9 cellular contexts compared by ENCODE assay signal in the genomic region with DNA sequence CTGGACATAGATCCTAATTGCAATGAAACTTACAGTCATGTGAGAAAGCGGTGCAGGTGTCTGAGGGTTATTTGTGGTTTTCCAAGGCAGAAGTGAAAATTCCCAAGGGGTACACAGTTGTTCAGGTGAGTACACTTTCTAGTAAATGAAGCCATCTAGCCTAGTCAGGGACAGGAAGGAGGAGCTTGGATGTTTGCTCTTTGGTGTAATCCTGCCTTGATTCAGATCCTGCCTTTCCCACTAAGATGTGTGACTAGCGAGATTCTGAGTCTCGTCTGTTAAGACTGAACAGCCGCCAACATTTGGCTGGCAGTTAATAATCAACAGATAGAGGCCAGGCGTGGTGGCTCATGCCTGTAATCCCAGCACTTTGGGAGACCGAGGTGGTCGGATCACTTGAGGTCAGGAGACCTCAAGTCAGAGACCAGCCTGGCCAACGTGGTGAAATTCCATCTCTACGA. TPM values are rescaled to one million over a fixed set of nuclear protein-coding genes. Genes with fewer than 3 reads are reported as not detected.
DNase-seq lines count a peak whose midpoint lies in the region; ATAC-seq, FAIRE-seq and TF ChIP-seq lines count a peak whose summit lies in the region.
"Had no signal": no experiment of that assay in that cellular context is flagged by ENCODE, and none has a peak within 500 bp of the region (broad histone marks: within the 10 kb centered on the region; RNA-seq: fewer than 3 reads in every experiment).

No MANE protein-coding gene starts in this region.

- H3K27me3 Mint-ChIP-seq in mesothelial cell of epicardium (ENCODE audit: low read depth): no peaks in the 10 kb centered on the region

- H3K36me3 ChIP-seq in ACC112 (ENCODE audit: insufficient read depth, low read length): peaks cover 39% of the 10 kb centered on the region
- peaks cover 72% of the 10 kb centered on the region for H3K36me3 ChIP-seq in K562 (ENCODE audit: control insufficient read depth, insufficient read depth, low read length)

- H3K36me3 Mint-ChIP-seq in mesothelial cell of epicardium: peaks cover 30% of the 10 kb centered on the region

- TF ChIP-seq POLR2A in K562 (conservative IDR thresholded peaks at IDR 0.05): 0 out of 2 replicates have a peak, but pooled peaks have one; percentile 49

- 2% methylated on average over 9 of the region's 9 CpGs for WGBS in K562 (ENCODE audit: insufficient coverage, low coverage, missing lambda C conversion rate)

- FAIRE-seq in K562 (lab: Jason Lieb, UNC): no peak

- H3K4me3 Mint-ChIP-seq in mesothelial cell of epicardium: peak overlapping the region; percentile 100

- intact Hi-C loops in K562 (cut with micrococcal nuclease): no loop called here
- intact Hi-C loops in head of caudate nucleus (cut with DNase I): no loop called here
- intact Hi-C loops in cardiac septum (cut with DNase I): loop anchor here (5.0 to 10.0 kb wide), 2 partner anchors 41 to 242 kb away; a partner anchor contains a TSS

- H3K4me2 ChIP-seq in K562 (ENCODE audit: insufficient read depth, low read length): peak overlapping the region; percentile 89

- H3K9me1 ChIP-seq in K562 (ENCODE audit: control insufficient read depth, insufficient read depth, low read length): peaks cover 11% of the 10 kb centered on the region

- H3K4me1 Mint-ChIP-seq in mesothelial cell of epicardium: peaks cover 56% of the 10 kb centered on the region

- DNase-seq in HFF-Myc (ENCODE audit: extremely low read depth, low read depth): no peak
- no peak for DNase-seq in K562 (ENCODE audit: extremely low read depth in 1 of 4, low spot score in 3 of 4)
- no peak for DNase-seq in mesothelial cell of epicardium (ENCODE audit: low spot score in 2 of 2, unreplicated experiment in 2 of 2)
- no peak for DNase-seq in head of caudate nucleus
- no peak for DNase-seq in cardiac septum (ENCODE audit: low spot score)
- no peak for DNase-seq in retina
- DNase-seq: occipital lobe had no signal

- no peaks in the 10 kb centered on the region for H3K9me3 Mint-ChIP-seq in mesothelial cell of epicardium

- no peak for TF ChIP-seq EP300 in K562 (IDR thresholded peaks at IDR 0.05; ENCODE audit: low read length)

- in situ Hi-C loops in K562 (cut with MboI): no loop called here

- H2AFZ ChIP-seq in ACC112 (ENCODE audit: low read length, unreplicated experiment) (no peak overlapping the region), K562 (ENCODE audit: low read depth, low read length) (no peak overlapping the region)

- CTCF ChIA-PET in K562 (lab: Yijun Ruan, JAX; ENCODE audit: low intra/inter-chr PET ratio): no interaction called here

- BruUV-seq in K562 (replicated peaks; lab: Mats Ljungman, UMichigan): no TSS peak

- ATAC-seq in K562 (no peak), GM18520 (IDR thresholded peaks at IDR 0.05; ENCODE audit: unreplicated experiment) (no peak)

- TF ChIP-seq RAD21 in K562 (CRISPR knock-in tag; conservative IDR thresholded peaks at IDR 0.05 in 1 of 2, IDR thresholded peaks at IDR 0.05 in 1 of 2): no peak

- peaks cover 37% of the 10 kb centered on the region for H3K4me1 ChIP-seq in ACC112 (ENCODE audit: control insufficient read depth, insufficient read depth, low read length, unreplicated experiment)
- peaks cover 42 to 51% of the 10 kb centered on the region in 2 experiments for H3K4me1 ChIP-seq in K562 (replicated peaks in 1 of 2; ENCODE audit: control insufficient read depth in 2 of 2, insufficient read depth in 2 of 2, low read length in 2 of 2)

- peak overlapping the region; percentile 93 for H3K4me3 ChIP-seq in ACC112 (ENCODE audit: low read depth, low read length)
- H3K4me3 ChIP-seq in HFF-Myc (replicated peaks; ENCODE audit: low read depth, low read length): peak overlapping the region; percentile 97
- H3K4me3 ChIP-seq in K562: peak overlapping the region; percentile 68

- H3K79me2 ChIP-seq in ACC112 (ENCODE audit: control insufficient read depth, insufficient read depth, low read length, unreplicated experiment) (peaks cover 62% of the 10 kb centered on the region), K562 (ENCODE audit: control insufficient read depth, insufficient read depth, low read length) (peaks cover 78% of the 10 kb centered on the region)

- H3K27ac ChIP-seq in ACC112 (ENCODE audit: low read depth, low read length) (no peak overlapping the region), K562 (ENCODE audit: extremely low read depth, low read depth, low read length) (peak overlapping the region; percentile 70)

- peak overlapping the region; percentile 98 to 99 for H3K9ac ChIP-seq in K562 (ENCODE audit: insufficient read depth in 1 of 2, low read depth in 2 of 2, low read length in 2 of 2)

- peaks cover 72% of the 10 kb centered on the region for H4K20me1 ChIP-seq in K562 (replicated peaks; ENCODE audit: control insufficient read depth, insufficient read depth, low read length)

- no peaks in the 10 kb centered on the region for H3K27me3 ChIP-seq in ACC112 (ENCODE audit: insufficient read depth, low read length)
- no peaks in the 10 kb centered on the region for H3K27me3 ChIP-seq in K562 (ENCODE audit: control insufficient read depth in 2 of 2, insufficient read depth in 2 of 2, low read length in 2 of 2)

- peak overlapping the region; percentile 56 for H3K27ac Mint-ChIP-seq in mesothelial cell of epicardium

- POLR2A ChIA-PET in K562 (lab: Yijun Ruan, JAX): interaction anchor here (0.8 to 5.3 kb wide), 5 partner anchors 8 to 88 kb away, joined by 4 to 206 read pairs (median 19); a partner anchor contains a TSS

- no peaks in the 10 kb centered on the region for H3K9me3 ChIP-seq in K562 (replicated peaks; ENCODE audit: control insufficient read depth, insufficient read depth, low read depth, low read length)

- TF ChIP-seq CTCF in HFF-Myc (IDR thresholded peaks at IDR 0.05; ENCODE audit: low read depth, low read length, missing control alignments) (no peak), K562 (IDR thresholded peaks at IDR 0.05 in 2 of 3, conservative IDR thresholded peaks at IDR 0.05 in 1 of 3; ENCODE audit: insufficient read depth in 2 of 3, low read depth in 1 of 3, low read length in 3 of 3) (no peak), mesothelial cell of epicardium (IDR thresholded peaks at IDR 0.05; ENCODE audit: unreplicated experiment) (no peak)

RNA-seq across cellular contexts. Expression of a gene that starts 2.5 kb away (rescaled TPM):
- 331 and 680 TPM in 2 replicates for total RNA-seq in K562 (2011; cell fraction: chromatin; rRNA removed; ENCODE audit: low replicate concordance)
- total RNA-seq in K562 (2011; cell fraction: nucleolus; rRNA removed): 909 and 1,212 TPM in 2 replicates
- total RNA-seq in K562 (2011; cell fraction: nucleoplasm; rRNA removed): 945 and 1,251 TPM in 2 replicates
- total RNA-seq in K562 (2014; rRNA removed): 4,156 and 4,613 TPM in 2 replicates
- 714 and 1,122 TPM in 2 replicates for total RNA-seq in K562 (2014; rRNA removed; fragmentation: Illumina TruSeq; extraction: Trizol)
- total RNA-seq in K562 (2015; rRNA removed; fragmentation: Illumina TruSeq; extraction: Trizol): 1,777 and 1,782 TPM in 2 replicates
- total RNA-seq in K562 (2021): 1,573 and 1,625 TPM in 2 replicates
- 1,792 and 2,151 TPM in 2 replicates for polyA plus RNA-seq in K562 (2011; rRNA removed)
- 3,305 and 3,579 TPM in 2 replicates for polyA plus RNA-seq in K562 (2011; cell fraction: cytosol; rRNA removed)
- polyA plus RNA-seq in K562 (2011; cell fraction: nucleus; rRNA removed): 1,541 and 1,658 TPM in 2 replicates
- polyA plus RNA-seq in K562 (2012): 3,049 and 5,076 TPM in 2 replicates
- polyA plus RNA-seq in K562 (2014; fragmentation: Illumina TruSeq; extraction: Trizol): 2,256 and 3,393 TPM in 2 replicates
- polyA plus RNA-seq in K562 (2014; fragmentation: Nextera tagmentation; extraction: Ambion mirVana): 100 to 1,000 TPM; 456 to 490 TPM
- polyA plus RNA-seq in K562 (2014; rRNA removed): 3,325 and 5,114 TPM in 2 replicates
- polyA minus RNA-seq in K562 (2011; rRNA and poly(A)+ RNA removed): 287 and 381 TPM in 2 replicates
- polyA minus RNA-seq in K562 (2011; cell fraction: cytosol; rRNA and poly(A)+ RNA removed): 464 and 517 TPM in 2 replicates
- 240 and 304 TPM in 2 replicates for polyA minus RNA-seq in K562 (2011; cell fraction: nucleus; rRNA and poly(A)+ RNA removed)
- 1,211 to 1,274 TPM (median 1,263 TPM) in 3 replicates for total RNA-seq in mesothelial cell of epicardium
- 615 TPM for total RNA-seq in cardiac septum

RNA-seq across cellular contexts. Expression of a gene that starts 12.1 kb away (rescaled TPM):
- total RNA-seq in K562 (2011; cell fraction: chromatin; rRNA removed; ENCODE audit: low replicate concordance): 6.2 and 16.5 TPM in 2 replicates
- total RNA-seq in K562 (2011; cell fraction: nucleolus; rRNA removed): 24.2 and 25.2 TPM in 2 replicates
- 10.4 and 11.7 TPM in 2 replicates for total RNA-seq in K562 (2011; cell fraction: nucleoplasm; rRNA removed)
- total RNA-seq in K562 (2014; rRNA removed) (48.3 and 52.3 TPM in 2 replicates), K562 (2014; rRNA removed; fragmentation: Illumina TruSeq; extraction: Trizol) (11.0 and 15.9 TPM in 2 replicates), K562 (2015; rRNA removed; fragmentation: Illumina TruSeq; extraction: Trizol) (32.8 and 34.3 TPM in 2 replicates), K562 (2021) (43.7 and 45.7 TPM in 2 replicates), mesothelial cell of epicardium (43.9 to 50.1 TPM (median 47.5 TPM) in 3 replicates), cardiac septum (22.6 TPM)
- polyA plus RNA-seq in K562 (2011; rRNA removed) (29.5 and 39.8 TPM in 2 replicates), K562 (2014; fragmentation: Illumina TruSeq; extraction: Trizol) (15.6 and 34.6 TPM in 2 replicates), K562 (2014; fragmentation: Nextera tagmentation; extraction: Ambion mirVana) (1 to 10 TPM; 3.1 to 3.9 TPM), K562 (2014; rRNA removed) (57.6 and 59.9 TPM in 2 replicates)
- polyA plus RNA-seq in K562 (2011; cell fraction: cytosol; rRNA removed): 70.3 and 121 TPM in 2 replicates
- 32.8 and 33.9 TPM in 2 replicates for polyA plus RNA-seq in K562 (2011; cell fraction: nucleus; rRNA removed)
- polyA plus RNA-seq in K562 (2012): 30.6 and 41.6 TPM in 2 replicates
- polyA minus RNA-seq in K562 (2011; rRNA and poly(A)+ RNA removed): 8.6 and 12.1 TPM in 2 replicates
- polyA minus RNA-seq in K562 (2011; cell fraction: cytosol; rRNA and poly(A)+ RNA removed): 18.6 and 27.7 TPM in 2 replicates
- 6.5 and 8.9 TPM in 2 replicates for polyA minus RNA-seq in K562 (2011; cell fraction: nucleus; rRNA and poly(A)+ RNA removed)

RNA-seq across cellular contexts. Expression of a gene that starts 13.8 kb away (rescaled TPM):
- 69.6 and 252 TPM in 2 replicates for total RNA-seq in K562 (2011; cell fraction: chromatin; rRNA removed; ENCODE audit: low replicate concordance)
- 206 and 229 TPM in 2 replicates for total RNA-seq in K562 (2011; cell fraction: nucleolus; rRNA removed)
- total RNA-seq in K562 (2011; cell fraction: nucleoplasm; rRNA removed): 169 and 219 TPM in 2 replicates
- 87.0 and 104 TPM in 2 replicates for total RNA-seq in K562 (2014; rRNA removed)
- 15.4 and 18.2 TPM in 2 replicates for total RNA-seq in K562 (2014; rRNA removed; fragmentation: Illumina TruSeq; extraction: Trizol)
- total RNA-seq in K562 (2015; rRNA removed; fragmentation: Illumina TruSeq; extraction: Trizol): 56.1 and 60.7 TPM in 2 replicates
- total RNA-seq in K562 (2021): 153 and 160 TPM in 2 replicates
- 30.3 and 85.5 TPM in 2 replicates for polyA plus RNA-seq in K562 (2011; rRNA removed)
- polyA plus RNA-seq in K562 (2011; cell fraction: cytosol; rRNA removed): 53.9 and 134 TPM in 2 replicates
- 78.0 and 150 TPM in 2 replicates for polyA plus RNA-seq in K562 (2011; cell fraction: nucleus; rRNA removed)
- polyA plus RNA-seq in K562 (2012): 134 and 209 TPM in 2 replicates
- polyA plus RNA-seq in K562 (2014; fragmentation: Illumina TruSeq; extraction: Trizol): 79.6 and 108 TPM in 2 replicates
- polyA plus RNA-seq in K562 (2014; fragmentation: Nextera tagmentation; extraction: Ambion mirVana): 1 to 10 TPM; 1.4 to 2.6 TPM
- 79.2 and 92.4 TPM in 2 replicates for polyA plus RNA-seq in K562 (2014; rRNA removed)
- 16.9 and 19.4 TPM in 2 replicates for polyA minus RNA-seq in K562 (2011; rRNA and poly(A)+ RNA removed)
- polyA minus RNA-seq in K562 (2011; cell fraction: cytosol; rRNA and poly(A)+ RNA removed): 91.7 and 110 TPM in 2 replicates
- polyA minus RNA-seq in K562 (2011; cell fraction: nucleus; rRNA and poly(A)+ RNA removed): 39.8 and 40.0 TPM in 2 replicates
- total RNA-seq in mesothelial cell of epicardium: 102 to 113 TPM (median 110 TPM) in 3 replicates
- 24.3 TPM for total RNA-seq in cardiac septum

RNA-seq across cellular contexts. Expression of a gene that starts 19.6 kb away (rescaled TPM):
- total RNA-seq in K562 (2011; cell fraction: chromatin; rRNA removed; ENCODE audit: low replicate concordance): not detected in 2 replicates
- not detected in 2 replicates for total RNA-seq in K562 (2011; cell fraction: nucleolus; rRNA removed)
- total RNA-seq in K562 (2011; cell fraction: nucleoplasm; rRNA removed): not detected in 2 replicates
- total RNA-seq in K562 (2014; rRNA removed): not detected in 2 replicates
- total RNA-seq in K562 (2014; rRNA removed; fragmentation: Illumina TruSeq; extraction: Trizol): not detected in 2 replicates
- total RNA-seq in K562 (2015; rRNA removed; fragmentation: Illumina TruSeq; extraction: Trizol): not detected in 2 replicates
- not detected in 2 replicates for total RNA-seq in K562 (2021)
- not detected in 2 replicates for polyA plus RNA-seq in K562 (2011; rRNA removed)
- polyA plus RNA-seq in K562 (2011; cell fraction: cytosol; rRNA removed): not detected in 2 replicates
- polyA plus RNA-seq in K562 (2011; cell fraction: nucleus; rRNA removed): 0.18 TPM in 1 of 2 replicates, not detected in the other
- 0.21 and 0.56 TPM in 2 replicates for polyA plus RNA-seq in K562 (2012)
- not detected in 2 replicates for polyA plus RNA-seq in K562 (2014; fragmentation: Illumina TruSeq; extraction: Trizol)
- polyA plus RNA-seq in K562 (2014; fragmentation: Nextera tagmentation; extraction: Ambion mirVana): under 1 TPM in 1 of 2 experiments, not detected in 1; 0.01 TPM
- polyA plus RNA-seq in K562 (2014; rRNA removed): 0.09 TPM in 1 of 2 replicates, not detected in the other
- polyA minus RNA-seq in K562 (2011; rRNA and poly(A)+ RNA removed): not detected in 2 replicates
- not detected in 2 replicates for polyA minus RNA-seq in K562 (2011; cell fraction: cytosol; rRNA and poly(A)+ RNA removed)
- polyA minus RNA-seq in K562 (2011; cell fraction: nucleus; rRNA and poly(A)+ RNA removed): not detected in 2 replicates
- not detected in 3 replicates for total RNA-seq in mesothelial cell of epicardium
- total RNA-seq in cardiac septum: 2.7 TPM
- total RNA-seq: occipital lobe had no signal

RNA-seq across cellular contexts. Expression of a gene that starts 30.2 kb away (rescaled TPM):
- 0.28 TPM in 1 of 2 replicates, not detected in the other for total RNA-seq in K562 (2011; cell fraction: chromatin; rRNA removed; ENCODE audit: low replicate concordance)
- total RNA-seq in K562 (2011; cell fraction: nucleolus; rRNA removed): 0.67 and 0.79 TPM in 2 replicates
- total RNA-seq in K562 (2011; cell fraction: nucleoplasm; rRNA removed): not detected in 2 replicates
- total RNA-seq in K562 (2014; rRNA removed) (not detected in 2 replicates), K562 (2014; rRNA removed; fragmentation: Illumina TruSeq; extraction: Trizol) (not detected in 2 replicates), K562 (2015; rRNA removed; fragmentation: Illumina TruSeq; extraction: Trizol) (0.11 and 0.18 TPM in 2 replicates), K562 (2021) (0.36 and 0.51 TPM in 2 replicates), mesothelial cell of epicardium (57.6 to 69.5 TPM (median 63.5 TPM) in 3 replicates), cardiac septum (4.3 TPM)
- polyA plus RNA-seq in K562 (2011; rRNA removed) (0.36 and 0.43 TPM in 2 replicates), K562 (2014; fragmentation: Illumina TruSeq; extraction: Trizol) (0.29 and 0.74 TPM in 2 replicates), K562 (2014; fragmentation: Nextera tagmentation; extraction: Ambion mirVana) (under 1 TPM; 0.35 to 0.79 TPM), K562 (2014; rRNA removed) (0.12 and 0.81 TPM in 2 replicates)
- polyA plus RNA-seq in K562 (2011; cell fraction: cytosol; rRNA removed): 0.27 and 0.44 TPM in 2 replicates
- polyA plus RNA-seq in K562 (2011; cell fraction: nucleus; rRNA removed): 0.65 and 1.5 TPM in 2 replicates
- polyA plus RNA-seq in K562 (2012): 1.1 and 1.7 TPM in 2 replicates
- polyA minus RNA-seq in K562 (2011; rRNA and poly(A)+ RNA removed): not detected in 2 replicates
- polyA minus RNA-seq in K562 (2011; cell fraction: cytosol; rRNA and poly(A)+ RNA removed): not detected in 2 replicates
- not detected in 2 replicates for polyA minus RNA-seq in K562 (2011; cell fraction: nucleus; rRNA and poly(A)+ RNA removed)
- total RNA-seq: occipital lobe had no signal
